In the genomic region with DNA sequence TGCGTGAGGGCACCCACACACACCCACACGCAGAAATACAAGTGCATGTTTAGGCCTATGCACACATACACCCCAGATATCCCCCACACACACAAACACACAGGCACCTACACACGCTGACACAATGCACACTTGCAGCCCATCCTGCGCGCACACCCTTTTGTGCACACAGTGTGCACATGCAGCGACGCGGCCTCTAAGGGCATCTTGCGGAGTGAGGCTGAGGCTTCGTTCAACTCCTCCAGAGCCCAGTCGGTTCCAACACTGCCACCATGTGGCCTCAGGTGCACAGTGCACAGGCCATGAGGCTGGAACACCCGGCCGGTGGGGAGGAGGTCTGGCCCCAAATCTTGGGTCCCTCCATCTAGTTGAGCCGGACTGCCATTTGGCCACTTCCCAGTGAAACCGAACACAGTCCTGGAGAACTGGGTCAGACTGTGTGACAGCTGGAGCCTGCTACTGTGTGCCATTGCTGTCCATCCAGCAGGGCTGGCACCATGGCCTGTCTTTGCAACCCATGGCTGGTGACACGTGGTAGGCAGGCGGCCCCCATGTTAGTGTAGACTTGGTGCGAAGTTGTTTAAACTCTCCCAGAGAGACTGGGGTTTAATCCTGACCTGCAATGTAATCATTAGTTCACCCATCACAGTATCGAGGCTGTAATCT, we compare ENCODE assay signal across 8 cellular contexts.
DNase-seq lines count a peak whose midpoint lies in the region; ATAC-seq lines count a peak whose summit lies in the region.

No MANE protein-coding gene starts in this region.

- POLR2A ChIA-PET in activated CD4-positive, alpha-beta memory T cell treated with anti-CD3 and anti-CD28 coated beads, Interleukin-2, amount 10 ng/mL, durations not matched to agents 7 days and 5 days (lab: Charles Lee) = no interaction called here

- H3K36me3 ChIP-seq in effector memory CD4-positive, alpha-beta T cell (ENCODE audit: control insufficient read depth, insufficient read depth, low read length) = no peaks in the 10 kb centered on the region
- no peaks in the 10 kb centered on the region for H3K36me3 ChIP-seq in mesenchymal stem cell (ENCODE audit: control insufficient read depth in 1 of 2, insufficient read depth in 2 of 2, low read depth in 1 of 2, low read length in 2 of 2)

- H2BK12ac ChIP-seq in mesenchymal stem cell (ENCODE audit: low read length in 2 of 2) = no peak overlapping the region

- H2BK120ac ChIP-seq in mesenchymal stem cell (ENCODE audit: low read depth, low read length) = no peak overlapping the region

- H2BK15ac ChIP-seq in mesenchymal stem cell (ENCODE audit: low read depth, poor library complexity, severe bottlenecking) = no peak overlapping the region

- no peaks in the 10 kb centered on the region for H3K27me3 ChIP-seq in effector memory CD4-positive, alpha-beta T cell (replicated peaks; ENCODE audit: control insufficient read depth, insufficient read depth, low read length, poor library complexity, severe bottlenecking)
- peaks cover 55 to 71% of the 10 kb centered on the region in 2 experiments for H3K27me3 ChIP-seq in mesenchymal stem cell (ENCODE audit: control insufficient read depth in 1 of 2, insufficient read depth in 1 of 2, low read length in 2 of 2)

- no peak overlapping the region for H3K18ac ChIP-seq in mesenchymal stem cell (ENCODE audit: low read depth in 1 of 2, low read length in 2 of 2)

- no peaks in the 10 kb centered on the region for H3K9me3 Mint-ChIP-seq in activated CD4-positive, alpha-beta memory T cell treated with anti-CD3 and anti-CD28 coated beads, Interleukin-2, amount 10 ng/mL, durations not matched to agents 7 days and 5 days

- no peak overlapping the region for H2BK5ac ChIP-seq in mesenchymal stem cell (ENCODE audit: low read depth, low read length, poor library complexity, severe bottlenecking)

- H3K9ac ChIP-seq in mesenchymal stem cell (ENCODE audit: low read length) = no peak overlapping the region

- H3K9me3 ChIP-seq in effector memory CD4-positive, alpha-beta T cell (ENCODE audit: control insufficient read depth, low read length) = no peaks in the 10 kb centered on the region
- peaks cover 3% of the 10 kb centered on the region for H3K9me3 ChIP-seq in mesenchymal stem cell (ENCODE audit: control insufficient read depth, low read length)

- H3K36me3 Mint-ChIP-seq in activated CD4-positive, alpha-beta memory T cell treated with anti-CD3 and anti-CD28 coated beads, Interleukin-2, amount 10 ng/mL, durations not matched to agents 7 days and 5 days (ENCODE audit: low read depth) = no peaks in the 10 kb centered on the region

- CTCF ChIA-PET in activated CD4-positive, alpha-beta memory T cell treated with anti-CD3 and anti-CD28 coated beads, Interleukin-2, amount 10 ng/mL, durations not matched to agents 7 days and 5 days (lab: Charles Lee) = interaction anchor here (1.1 kb wide), 1 partner anchor 821 kb away, joined by 7 read pairs; no protein-coding TSS in a partner anchor

- H3K27ac ChIP-seq in effector memory CD4-positive, alpha-beta T cell (ENCODE audit: insufficient read depth, low read length, poor library complexity, severe bottlenecking) = no peak overlapping the region
- no peak overlapping the region for H3K27ac ChIP-seq in mesenchymal stem cell (ENCODE audit: low read length, poor library complexity, severe bottlenecking)

- H3K23ac ChIP-seq in mesenchymal stem cell (ENCODE audit: low read length in 2 of 2) = no peak overlapping the region

- DNase-seq in ELR (ENCODE audit: low read depth) = peak; percentile 72
- DNase-seq in NCI-H526 treated with DMSO at 0.1 percent for 48 hours (lab: John Stamatoyannopoulos, UW) = peak; percentile 4
- DNase-seq in activated CD4-positive, alpha-beta memory T cell treated with anti-CD3 and anti-CD28 coated beads, Interleukin-2, amount 10 ng/mL, durations not matched to agents 7 days and 5 days = peak; percentile 69
- peak; percentile 10 to 34 (median 16) for DNase-seq in effector memory CD4-positive, alpha-beta T cell
- peak; percentile 67 for DNase-seq in mesenchymal stem cell
- DNase-seq in stimulated activated CD8-positive, alpha-beta memory T cell treated with anti-CD3 and anti-CD28 coated beads, Interleukin-15, amount 100 ng/mL, for 4 hours (ENCODE audit: low read depth in 2 of 2) = peak; percentile 20 to 27

- H2AK5ac ChIP-seq in mesenchymal stem cell (ENCODE audit: low read length, severe bottlenecking) = no peak overlapping the region

- H2AFZ ChIP-seq in mesenchymal stem cell (ENCODE audit: low read depth, low read length) = no peak overlapping the region

- no peak overlapping the region for H3K4me2 ChIP-seq in mesenchymal stem cell (ENCODE audit: low read length, poor library complexity, severe bottlenecking)

- no peaks in the 10 kb centered on the region for H3K4me1 ChIP-seq in effector memory CD4-positive, alpha-beta T cell (ENCODE audit: control insufficient read depth, insufficient read depth, low read length, poor library complexity, severe bottlenecking)
- no peaks in the 10 kb centered on the region for H3K4me1 ChIP-seq in mesenchymal stem cell (ENCODE audit: control insufficient read depth, insufficient read depth, low read depth, low read length)

- H3K27me3 Mint-ChIP-seq in activated CD4-positive, alpha-beta memory T cell treated with anti-CD3 and anti-CD28 coated beads, Interleukin-2, amount 10 ng/mL, durations not matched to agents 7 days and 5 days = peaks cover 29% of the 10 kb centered on the region

- H4K8ac ChIP-seq in mesenchymal stem cell (ENCODE audit: low read length) = no peak overlapping the region

- no peak overlapping the region for H3K14ac ChIP-seq in mesenchymal stem cell (ENCODE audit: low read length in 2 of 2)

- H3K4me3 ChIP-seq in effector memory CD4-positive, alpha-beta T cell (ENCODE audit: insufficient read depth, low read depth, low read length, poor library complexity, severe bottlenecking) = no peak overlapping the region
- no peak overlapping the region for H3K4me3 ChIP-seq in mesenchymal stem cell (ENCODE audit: insufficient read depth in 1 of 2, low read depth in 1 of 2, low read length in 2 of 2)

- H3K4ac ChIP-seq in mesenchymal stem cell (ENCODE audit: low read depth in 1 of 2, low read length in 2 of 2) = no peak overlapping the region

- ATAC-seq in HG02973 (IDR thresholded peaks at IDR 0.05; ENCODE audit: unreplicated experiment) (peak; percentile 70), GM19452 (IDR thresholded peaks at IDR 0.05; ENCODE audit: unreplicated experiment) (no peak)

- no peak overlapping the region for H3K4me3 Mint-ChIP-seq in activated CD4-positive, alpha-beta memory T cell treated with anti-CD3 and anti-CD28 coated beads, Interleukin-2, amount 10 ng/mL, durations not matched to agents 7 days and 5 days

- no peak overlapping the region for H3K27ac Mint-ChIP-seq in activated CD4-positive, alpha-beta memory T cell treated with anti-CD3 and anti-CD28 coated beads, Interleukin-2, amount 10 ng/mL, durations not matched to agents 7 days and 5 days

- H3K4me1 Mint-ChIP-seq in activated CD4-positive, alpha-beta memory T cell treated with anti-CD3 and anti-CD28 coated beads, Interleukin-2, amount 10 ng/mL, durations not matched to agents 7 days and 5 days = no peaks in the 10 kb centered on the region

- no peaks in the 10 kb centered on the region for H3K79me1 ChIP-seq in mesenchymal stem cell (replicated peaks; ENCODE audit: low read length, poor library complexity, severe bottlenecking)

- WGBS in mesenchymal stem cell = 47% methylated on average over 19 of the region's 19 CpGs

- no peak overlapping the region for H4K91ac ChIP-seq in mesenchymal stem cell (ENCODE audit: low read length)

Comparison
In these comparisons a context has a peak if more than half of its experiments do, and no peak if none do; other contexts are left out.
1. DNase-seq: peak in every context shown above with its lines; median percentile 72 in ELR; 69 in activated CD4-positive, alpha-beta memory T cell treated with anti-CD3 and anti-CD28 coated beads, Interleukin-2, amount 10 ng/mL, durations not matched to agents 7 days and 5 days; 67 in mesenchymal stem cell; 24 in stimulated activated CD8-positive, alpha-beta memory T cell treated with anti-CD3 and anti-CD28 coated beads, Interleukin-15, amount 100 ng/mL, for 4 hours; 16 in effector memory CD4-positive, alpha-beta T cell; 4 in NCI-H526 treated with DMSO at 0.1 percent for 48 hours.